ENCODE assay signal across 1 cellular context in the genomic region with DNA sequence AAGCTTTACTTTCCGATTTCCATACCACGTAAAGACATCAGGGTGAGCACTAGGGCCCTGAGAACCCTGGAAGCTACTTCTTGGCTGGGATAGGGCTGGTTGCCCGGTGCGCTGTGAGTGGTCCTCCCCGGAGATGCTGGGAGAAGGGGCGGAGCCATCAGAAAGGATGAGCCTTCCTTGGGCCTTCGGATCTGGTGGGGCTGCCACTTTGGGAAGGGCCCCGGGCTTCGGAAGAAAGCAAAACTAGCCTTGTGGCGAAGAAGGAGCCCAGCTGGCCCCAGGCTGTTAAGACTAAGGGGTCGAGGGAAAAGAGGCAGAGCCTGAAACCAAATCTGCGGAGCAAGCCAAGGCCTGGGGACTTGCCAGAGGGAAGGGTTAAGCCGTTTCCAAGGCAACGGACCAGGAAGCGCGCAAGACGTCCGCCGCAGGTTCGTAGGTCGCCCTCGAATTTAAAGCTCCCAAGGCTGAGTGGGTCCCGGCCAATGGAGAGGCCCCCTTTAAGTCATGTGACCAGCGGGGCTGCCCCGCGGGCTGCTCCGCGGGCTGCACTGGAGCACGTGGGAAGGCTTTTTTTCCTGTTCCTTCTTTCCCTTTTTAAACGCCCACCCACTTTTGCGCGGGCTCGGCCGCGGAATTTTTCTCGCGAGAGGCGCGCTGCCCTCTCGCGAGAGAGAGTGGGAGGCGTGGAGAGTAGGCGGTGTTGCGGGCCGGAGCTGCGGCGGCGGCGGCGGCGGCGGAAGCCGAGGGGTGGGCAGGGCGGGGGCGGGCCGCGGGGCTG.
A peak's percentile ranks its signal among the peaks of the same experiment; 100 is the strongest.
TF ChIP-seq lines count a peak whose summit lies in the region.

No MANE protein-coding gene starts in this region.

TF ChIP-seq in HepG2, 621 proteins besides CTCF, POLR2A, EP300 and RAD21 (continued from another document):
- TF ChIP-seq, protein P1, sequence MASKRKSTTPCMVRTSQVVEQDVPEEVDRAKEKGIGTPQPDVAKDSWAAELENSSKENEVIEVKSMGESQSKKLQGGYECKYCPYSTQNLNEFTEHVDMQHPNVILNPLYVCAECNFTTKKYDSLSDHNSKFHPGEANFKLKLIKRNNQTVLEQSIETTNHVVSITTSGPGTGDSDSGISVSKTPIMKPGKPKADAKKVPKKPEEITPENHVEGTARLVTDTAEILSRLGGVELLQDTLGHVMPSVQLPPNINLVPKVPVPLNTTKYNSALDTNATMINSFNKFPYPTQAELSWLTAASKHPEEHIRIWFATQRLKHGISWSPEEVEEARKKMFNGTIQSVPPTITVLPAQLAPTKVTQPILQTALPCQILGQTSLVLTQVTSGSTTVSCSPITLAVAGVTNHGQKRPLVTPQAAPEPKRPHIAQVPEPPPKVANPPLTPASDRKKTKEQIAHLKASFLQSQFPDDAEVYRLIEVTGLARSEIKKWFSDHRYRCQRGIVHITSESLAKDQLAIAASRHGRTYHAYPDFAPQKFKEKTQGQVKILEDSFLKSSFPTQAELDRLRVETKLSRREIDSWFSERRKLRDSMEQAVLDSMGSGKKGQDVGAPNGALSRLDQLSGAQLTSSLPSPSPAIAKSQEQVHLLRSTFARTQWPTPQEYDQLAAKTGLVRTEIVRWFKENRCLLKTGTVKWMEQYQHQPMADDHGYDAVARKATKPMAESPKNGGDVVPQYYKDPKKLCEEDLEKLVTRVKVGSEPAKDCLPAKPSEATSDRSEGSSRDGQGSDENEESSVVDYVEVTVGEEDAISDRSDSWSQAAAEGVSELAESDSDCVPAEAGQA (IDR thresholded peaks at IDR 0.05; ENCODE audit: low read depth) = no peak
- TF ChIP-seq, protein P1 (CRISPR knock-in tag; IDR thresholded peaks at IDR 0.05; ENCODE audit: borderline replicate concordance) = peak; percentile 91; the same call in 1 of the 2 replicates
- TF ChIP-seq ZNF235 (CRISPR knock-in tag; IDR thresholded peaks at IDR 0.05; ENCODE audit: borderline replicate concordance) (peak; percentile 61), RORA (CRISPR knock-in tag; IDR thresholded peaks at IDR 0.05) (no peak), ZFP36L1 (CRISPR knock-in tag; IDR thresholded peaks at IDR 0.05) (peak; percentile 86), ZBTB34 (CRISPR knock-in tag; IDR thresholded peaks at IDR 0.05) (no peak), ZFP90 (CRISPR knock-in tag; IDR thresholded peaks at IDR 0.05; ENCODE audit: borderline replicate concordance) (peak; percentile 62; the same call in 1 of the 2 replicates), ZNF781 (CRISPR knock-in tag; IDR thresholded peaks at IDR 0.05; ENCODE audit: borderline replicate concordance, not compliant biosample characterization) (peak; percentile 95), ELF1 (CRISPR knock-in tag; IDR thresholded peaks at IDR 0.05) (peak; percentile 70), FOXJ3 (CRISPR knock-in tag; IDR thresholded peaks at IDR 0.05; ENCODE audit: borderline replicate concordance) (0 out of 2 replicates have a peak, but pooled peaks have one; percentile 33), JUN (CRISPR knock-in tag; IDR thresholded peaks at IDR 0.05) (no peak), FOXK1 (CRISPR knock-in tag; IDR thresholded peaks at IDR 0.05; ENCODE audit: borderline replicate concordance, low read depth) (peak; percentile 48; the same call in 1 of the 2 replicates), KDM2A (CRISPR knock-in tag; IDR thresholded peaks at IDR 0.05; ENCODE audit: borderline replicate concordance, low read depth) (0 out of 2 replicates have a peak, but pooled peaks have one; percentile 20), ZNF547 (CRISPR knock-in tag; IDR thresholded peaks at IDR 0.05) (peak; percentile 58; the same call in 1 of the 2 replicates), SALL2 (CRISPR knock-in tag; IDR thresholded peaks at IDR 0.05) (peak; percentile 83), HOXA5 (CRISPR knock-in tag; IDR thresholded peaks at IDR 0.05) (peak; percentile 95), BORCS8-MEF2B (CRISPR knock-in tag; IDR thresholded peaks at IDR 0.05) (peak; percentile 92), MBNL3 (CRISPR knock-in tag; conservative IDR thresholded peaks at IDR 0.05) (no peak), E2F2 (CRISPR knock-in tag; IDR thresholded peaks at IDR 0.05; ENCODE audit: borderline replicate concordance) (peak; percentile 13; the same call in 1 of the 2 replicates), CREB3 (CRISPR knock-in tag; IDR thresholded peaks at IDR 0.05) (peak; percentile 97), SOX5 (CRISPR knock-in tag; IDR thresholded peaks at IDR 0.05; ENCODE audit: borderline replicate concordance) (peak; percentile 29; the same call in 1 of the 2 replicates)
- TF ChIP-seq, protein P2, sequence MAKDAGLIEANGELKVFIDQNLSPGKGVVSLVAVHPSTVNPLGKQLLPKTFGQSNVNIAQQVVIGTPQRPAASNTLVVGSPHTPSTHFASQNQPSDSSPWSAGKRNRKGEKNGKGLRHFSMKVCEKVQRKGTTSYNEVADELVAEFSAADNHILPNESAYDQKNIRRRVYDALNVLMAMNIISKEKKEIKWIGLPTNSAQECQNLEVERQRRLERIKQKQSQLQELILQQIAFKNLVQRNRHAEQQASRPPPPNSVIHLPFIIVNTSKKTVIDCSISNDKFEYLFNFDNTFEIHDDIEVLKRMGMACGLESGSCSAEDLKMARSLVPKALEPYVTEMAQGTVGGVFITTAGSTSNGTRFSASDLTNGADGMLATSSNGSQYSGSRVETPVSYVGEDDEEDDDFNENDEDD (CRISPR knock-in tag; IDR thresholded peaks at IDR 0.05; ENCODE audit: borderline replicate concordance) = peak; percentile 98
- TF ChIP-seq, protein P3, sequence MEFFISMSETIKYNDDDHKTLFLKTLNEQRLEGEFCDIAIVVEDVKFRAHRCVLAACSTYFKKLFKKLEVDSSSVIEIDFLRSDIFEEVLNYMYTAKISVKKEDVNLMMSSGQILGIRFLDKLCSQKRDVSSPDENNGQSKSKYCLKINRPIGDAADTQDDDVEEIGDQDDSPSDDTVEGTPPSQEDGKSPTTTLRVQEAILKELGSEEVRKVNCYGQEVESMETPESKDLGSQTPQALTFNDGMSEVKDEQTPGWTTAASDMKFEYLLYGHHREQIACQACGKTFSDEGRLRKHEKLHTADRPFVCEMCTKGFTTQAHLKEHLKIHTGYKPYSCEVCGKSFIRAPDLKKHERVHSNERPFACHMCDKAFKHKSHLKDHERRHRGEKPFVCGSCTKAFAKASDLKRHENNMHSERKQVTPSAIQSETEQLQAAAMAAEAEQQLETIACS (CRISPR knock-in tag; IDR thresholded peaks at IDR 0.05) = peak; percentile 56; the same call in 1 of the 2 replicates
- TF ChIP-seq, protein P4, sequence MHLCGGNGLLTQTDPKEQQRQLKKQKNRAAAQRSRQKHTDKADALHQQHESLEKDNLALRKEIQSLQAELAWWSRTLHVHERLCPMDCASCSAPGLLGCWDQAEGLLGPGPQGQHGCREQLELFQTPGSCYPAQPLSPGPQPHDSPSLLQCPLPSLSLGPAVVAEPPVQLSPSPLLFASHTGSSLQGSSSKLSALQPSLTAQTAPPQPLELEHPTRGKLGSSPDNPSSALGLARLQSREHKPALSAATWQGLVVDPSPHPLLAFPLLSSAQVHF (CRISPR knock-in tag; IDR thresholded peaks at IDR 0.05) = peak; percentile 87; the same call in 1 of the 2 replicates
